16 cellular contexts compared by ENCODE assay signal in genomic region chrX:101081257-101081656, GRCh38. TPM values are rescaled to one million over a fixed set of nuclear protein-coding genes. Genes with fewer than 3 reads are reported as not detected.
"Had no signal": no experiment of that assay in that cellular context is flagged by ENCODE, and none has a peak within 500 bp of the region (broad histone marks: within the 10 kb centered on the region; RNA-seq: fewer than 3 reads in every experiment).

No MANE protein-coding gene starts in this region.

- H3K4me1 ChIP-seq: colonic mucosa, left ventricle myocardium inferior, psoas muscle, right lobe of liver, thyroid gland had no signal

- H3K4me3 ChIP-seq: colonic mucosa, esophagus squamous epithelium, left ventricle myocardium inferior, psoas muscle, right lobe of liver, thyroid gland had no signal

- H3K27ac ChIP-seq: colonic mucosa, esophagus squamous epithelium, left ventricle myocardium inferior, psoas muscle, right lobe of liver, thyroid gland, VCaP had no signal

- H3K27me3 ChIP-seq: colonic mucosa, esophagus squamous epithelium, thyroid gland had no signal

- H3K36me3 ChIP-seq: colonic mucosa, esophagus squamous epithelium, left ventricle myocardium inferior, right lobe of liver, thyroid gland had no signal

- DNase-seq: activated CD4-positive, CD25-positive, alpha-beta regulatory T cell treated with anti-CD3 and anti-CD28 coated beads, Interleukin-2, amount 50 U/mL, for 72 hours; activated CD8-positive, alpha-beta memory T cell treated with anti-CD3 and anti-CD28 coated beads for 24 hours; activated gamma-delta T cell; activated T-cell treated with anti-CD3 and anti-CD28 coated beads, Interleukin-2, amount 50 U/mL, for 72 hours; colonic mucosa; esophagus squamous epithelium; left ventricle myocardium inferior; mammary epithelial cell; midbrain; psoas muscle; right lobe of liver; stimulated activated naive B cell treated with anti-CD40 and anti-IgM and Interleukin-4, amounts not matched to agents 10 μg/mL and 1 μg/mL and 100 μg/mL, for 72 hours; T-helper 2 cell; thyroid gland had no signal

- H3K9me3 ChIP-seq: colonic mucosa, esophagus squamous epithelium, left ventricle myocardium inferior, psoas muscle, right lobe of liver, thyroid gland had no signal

- ATAC-seq: activated naive CD4-positive, alpha-beta T cell treated with anti-CD3 and anti-CD28 coated beads, Interleukin-2, amount 50 U/mL, for 72 hours; activated T-cell treated with anti-CD3 and anti-CD28 coated beads, Interleukin-2, amount 50 U/mL, for 72 hours; psoas muscle; right lobe of liver; stimulated activated naive B cell treated with anti-CD40 and anti-IgM and Interleukin-4, amounts not matched to agents 10 μg/mL and 1 μg/mL and 100 μg/mL, for 72 hours had no signal

RNA-seq across cellular contexts. Expression of gene TMEM35A, which starts 2.6 kb away (rescaled TPM):
- total RNA-seq: activated naive CD4-positive, alpha-beta T cell treated with anti-CD3 and anti-CD28 coated beads, Interleukin-2, amount 50 U/mL, for 72 hours; left ventricle myocardium inferior; right lobe of liver had no signal
